In genomic region chr6:155709262-155709661, GRCh38 we compare ENCODE assay signal across 25 cellular contexts.
"Had no signal": no experiment of that assay in that cellular context is flagged by ENCODE, and none has a peak within 500 bp of the region (broad histone marks: within the 10 kb centered on the region; RNA-seq: fewer than 3 reads in every experiment).

No MANE protein-coding gene starts in this region.

- H3K27me3 ChIP-seq: left lung, ovary, transverse colon, upper lobe of left lung, vagina had no signal

- H3K36me3 ChIP-seq: left lung, ovary, prostate gland, transverse colon, upper lobe of left lung, vagina had no signal

- H3K4me1 ChIP-seq: left lung, prostate gland, upper lobe of left lung, vagina had no signal

- H3K9me3 ChIP-seq: ovary, prostate gland, transverse colon, upper lobe of left lung, vagina had no signal

- H3K27ac Mint-ChIP-seq: mesothelial cell of epicardium; naive B cell; natural killer cell; nephron progenitor cell; stimulated activated naive CD8-positive, alpha-beta T cell treated with anti-CD3 and anti-CD28 coated beads, Interleukin-15, amount 100 ng/mL, for 72 hours had no signal

- H3K9me3 Mint-ChIP-seq: stimulated activated naive CD8-positive, alpha-beta T cell treated with anti-CD3 and anti-CD28 coated beads, Interleukin-15, amount 100 ng/mL, for 72 hours had no signal

- ATAC-seq: left colon, left lung, natural killer cell, right cardiac atrium had no signal

- FAIRE-seq: keratinocyte had no signal

- H3K4me3 Mint-ChIP-seq: mesothelial cell of epicardium; naive B cell; natural killer cell; nephron progenitor cell; stimulated activated naive CD8-positive, alpha-beta T cell treated with anti-CD3 and anti-CD28 coated beads, Interleukin-15, amount 100 ng/mL, for 72 hours had no signal

- H3K36me3 Mint-ChIP-seq: mesothelial cell of epicardium, naive B cell, natural killer cell had no signal

- H3K27ac ChIP-seq: left lung, ovary, prostate gland, skin epidermis, transverse colon, upper lobe of left lung, vagina had no signal

- DNase-seq: hippocampal formation; left colon; left lung; mesendoderm; naive B cell; natural killer cell; nephron progenitor cell; ovary; retina; stimulated activated CD4-positive, alpha-beta T cell treated with anti-CD3 and anti-CD28 coated beads, Interleukin-12 subunit alpha, Interleukin-12 subunit beta, amount 100 ng/mL, for 4 hours; stimulated activated CD4-positive, alpha-beta T cell treated with anti-CD3 and anti-CD28 coated beads, Interleukin-15, amount 100 ng/mL, for 24 hours; stimulated activated CD4-positive, alpha-beta T cell treated with anti-CD3 and anti-CD28 coated beads, Interleukin-2, amount 100 ng/mL, for 24 hours; stimulated activated CD4-positive, alpha-beta T cell treated with anti-CD3 and anti-CD28 coated beads, Interleukin-4, amount 100 ng/mL, for 1 hour; stimulated activated naive CD4-positive, alpha-beta T cell treated with Interleukin-2 at 50 U/mL for 16 hours; stimulated activated naive CD8-positive, alpha-beta T cell treated with anti-CD3 and anti-CD28 coated beads, Interleukin-15, amount 100 ng/mL, for 72 hours; substantia nigra; transverse colon had no signal

- H3K4me1 Mint-ChIP-seq: mesothelial cell of epicardium; naive B cell; natural killer cell; stimulated activated naive CD8-positive, alpha-beta T cell treated with anti-CD3 and anti-CD28 coated beads, Interleukin-15, amount 100 ng/mL, for 72 hours had no signal

- H3K4me3 ChIP-seq: left lung, lung, ovary, prostate gland, skin epidermis, transverse colon, upper lobe of left lung, vagina had no signal
